ENCODE assay signal across 1 cellular context in the genomic region with DNA sequence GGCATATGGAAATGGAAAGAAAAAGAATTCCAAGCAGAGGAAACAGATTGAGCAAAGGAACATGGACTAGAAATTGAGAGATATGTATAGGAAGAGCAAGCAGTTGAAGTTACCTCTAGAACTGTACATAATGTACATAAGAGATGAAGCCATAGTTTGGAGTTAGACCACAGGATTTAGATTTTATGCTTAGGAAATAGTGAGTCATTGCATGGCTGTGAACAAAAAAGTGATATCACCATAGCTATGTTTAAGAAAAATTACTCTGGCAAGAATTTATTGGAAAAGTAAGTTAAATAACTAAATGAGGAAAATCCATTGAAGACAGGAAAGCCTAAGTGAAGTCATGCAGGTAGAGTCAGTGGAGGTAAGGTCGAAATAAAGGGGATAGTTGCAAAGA.
TF ChIP-seq lines count a peak whose summit lies in the region.

No MANE protein-coding gene starts in this region.

TF ChIP-seq in IMR-90, 13 proteins besides CTCF, POLR2A, EP300 and RAD21 (continued from another document):
- TF ChIP-seq FOS (IDR thresholded peaks at IDR 0.05; ENCODE audit: low read depth, low read length): peak; percentile 74
- no peak for TF ChIP-seq MXI1 (IDR thresholded peaks at IDR 0.05; ENCODE audit: borderline replicate concordance, low read depth, low read length)
- no peak for TF ChIP-seq MAZ (IDR thresholded peaks at IDR 0.05; ENCODE audit: borderline replicate concordance, low read depth, low read length)
- TF ChIP-seq RFX5 (IDR thresholded peaks at IDR 0.05; ENCODE audit: low read depth, low read length): no peak
- peak; percentile 67 for TF ChIP-seq CEBPB (IDR thresholded peaks at IDR 0.05; ENCODE audit: low read depth, low read length)
- TF ChIP-seq, protein P1, sequence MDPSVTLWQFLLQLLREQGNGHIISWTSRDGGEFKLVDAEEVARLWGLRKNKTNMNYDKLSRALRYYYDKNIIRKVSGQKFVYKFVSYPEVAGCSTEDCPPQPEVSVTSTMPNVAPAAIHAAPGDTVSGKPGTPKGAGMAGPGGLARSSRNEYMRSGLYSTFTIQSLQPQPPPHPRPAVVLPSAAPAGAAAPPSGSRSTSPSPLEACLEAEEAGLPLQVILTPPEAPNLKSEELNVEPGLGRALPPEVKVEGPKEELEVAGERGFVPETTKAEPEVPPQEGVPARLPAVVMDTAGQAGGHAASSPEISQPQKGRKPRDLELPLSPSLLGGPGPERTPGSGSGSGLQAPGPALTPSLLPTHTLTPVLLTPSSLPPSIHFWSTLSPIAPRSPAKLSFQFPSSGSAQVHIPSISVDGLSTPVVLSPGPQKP (IDR thresholded peaks at IDR 0.05; ENCODE audit: borderline replicate concordance, low read depth, low read length): no peak
